Comparison of ENCODE assay signal across 14 cellular contexts in the genomic region with DNA sequence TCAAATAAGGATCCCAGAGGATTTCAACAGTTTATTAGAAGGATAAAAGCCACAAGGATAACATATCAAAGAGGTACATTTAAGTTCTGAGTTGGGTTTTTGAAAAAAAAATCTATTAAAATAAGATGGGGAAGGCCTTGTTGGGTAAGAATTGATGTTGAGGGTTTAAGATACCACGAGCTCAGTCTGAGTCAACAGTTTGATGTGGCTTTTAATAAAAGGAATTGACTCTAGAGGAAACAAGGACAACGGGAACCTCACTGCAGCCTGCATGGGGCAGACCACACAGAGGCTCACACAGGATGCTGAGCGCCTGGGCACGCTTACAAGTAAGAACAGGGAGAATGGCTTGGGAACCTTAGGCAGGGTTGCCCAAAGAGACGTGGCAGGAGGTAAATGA.
A peak's percentile ranks its signal among the peaks of the same experiment; 100 is the strongest.
DNase-seq lines count a peak whose midpoint lies in the region; ATAC-seq and TF ChIP-seq lines count a peak whose summit lies in the region.
"Had no signal": no experiment of that assay in that cellular context is flagged by ENCODE, and none has a peak within 500 bp of the region (broad histone marks: within the 10 kb centered on the region; RNA-seq: fewer than 3 reads in every experiment).

No MANE protein-coding gene starts in this region.

- H4K20me1 ChIP-seq in PC-3 (ENCODE audit: low read length) = no peaks in the 10 kb centered on the region

- ATAC-seq in activated naive CD4-positive, alpha-beta T cell treated with anti-CD3 and anti-CD28 coated beads, Interleukin-2, amount 50 U/mL, for 72 hours = peak; percentile 83 to 85
- ATAC-seq in PC-3 (peak; percentile 42), upper lobe of right lung (peak; percentile 64), GM21515 (IDR thresholded peaks at IDR 0.05; ENCODE audit: unreplicated experiment) (no peak)
- ATAC-seq in activated naive CD8-positive, alpha-beta T cell treated with anti-CD3 and anti-CD28 coated beads, Interleukin-2, amount 10 ng/mL, durations not matched to agents 7 days and 5 days (ENCODE audit: low read depth) = peak; percentile 83
- ATAC-seq: left colon had no signal

- H2AFZ ChIP-seq in PC-3 (ENCODE audit: low read length) = no peak overlapping the region

- peak overlapping the region in 1 of 2 donors; percentile 67 for H3K27ac Mint-ChIP-seq in activated naive CD4-positive, alpha-beta T cell treated with anti-CD3 and anti-CD28 coated beads, Interleukin-2, amount 50 U/mL, for 72 hours
- H3K27ac Mint-ChIP-seq in activated naive CD8-positive, alpha-beta T cell treated with anti-CD3 and anti-CD28 coated beads, Interleukin-2, amount 10 ng/mL, durations not matched to agents 7 days and 5 days = peak overlapping the region; percentile 31
- H3K27ac Mint-ChIP-seq in CD8-positive, alpha-beta memory T cell = peak overlapping the region in 1 of 8 donors; percentile 3

- no peak overlapping the region for H3K9ac ChIP-seq in PC-3 (ENCODE audit: low read length)

- POLR2A ChIA-PET in PC-3 (lab: Charles Lee; ENCODE audit: unreplicated experiment) = no interaction called here
- POLR2A ChIA-PET in activated naive CD8-positive, alpha-beta T cell treated with anti-CD3 and anti-CD28 coated beads, Interleukin-2, amount 10 ng/mL, durations not matched to agents 7 days and 5 days (lab: Charles Lee) = interaction anchor here (0.9 kb wide), 1 partner anchor 323 kb away, joined by 3 read pairs; no protein-coding TSS in a partner anchor
- POLR2A ChIA-PET in CD8-positive, alpha-beta memory T cell (lab: Charles Lee) = no interaction called here

- peak overlapping the region; percentile 31 for H3K4me3 Mint-ChIP-seq in activated naive CD8-positive, alpha-beta T cell treated with anti-CD3 and anti-CD28 coated beads, Interleukin-2, amount 10 ng/mL, durations not matched to agents 7 days and 5 days
- no peak overlapping the region for H3K4me3 Mint-ChIP-seq in CD8-positive, alpha-beta memory T cell

- H3F3A ChIP-seq in PC-3 (ENCODE audit: low read length, unreplicated experiment) = no peaks in the 10 kb centered on the region

- H3K36me3 ChIP-seq in PC-3 (ENCODE audit: low read depth, low read length) (peaks cover 5% of the 10 kb centered on the region; the same call in 1 of the 2 replicates), upper lobe of right lung (no peaks in the 10 kb centered on the region)
- no peaks in the 10 kb centered on the region for H3K36me3 ChIP-seq in CD8-positive, alpha-beta memory T cell (ENCODE audit: insufficient read depth, low read length)
- H3K36me3 ChIP-seq: brain microvascular endothelial cell, ovary had no signal

- peak in 1 of 2 donors; percentile 20 for DNase-seq in activated naive CD4-positive, alpha-beta T cell treated with anti-CD3 and anti-CD28 coated beads, Interleukin-2, amount 50 U/mL, for 72 hours (ENCODE audit: low spot score in 2 of 2)
- no peak for DNase-seq in activated naive CD4-positive, alpha-beta T cell treated with Interleukin-2 at 50 U/mL for 16 hours
- DNase-seq in PC-3 (peak; percentile 33), upper lobe of right lung (no peak), DMS 273 (lab: John Stamatoyannopoulos, UW; ENCODE audit: unreplicated experiment) (no peak)
- DNase-seq in activated naive CD8-positive, alpha-beta T cell treated with anti-CD3 and anti-CD28 coated beads, Interleukin-2, amount 10 ng/mL, durations not matched to agents 7 days and 5 days = peak; percentile 44
- no peak for DNase-seq in CD8-positive, alpha-beta memory T cell
- DNase-seq: DMS79, left colon, ovary, SHP77 had no signal

- H3K27me3 ChIP-seq in PC-3 (ENCODE audit: low read length) (no peaks in the 10 kb centered on the region), upper lobe of right lung (no peaks in the 10 kb centered on the region)
- H3K27me3 ChIP-seq in CD8-positive, alpha-beta memory T cell (ENCODE audit: insufficient read depth, low read length, poor library complexity, severe bottlenecking) = no peaks in the 10 kb centered on the region
- H3K27me3 ChIP-seq: brain microvascular endothelial cell, ovary had no signal

- no peaks in the 10 kb centered on the region for H3K79me2 ChIP-seq in PC-3 (ENCODE audit: low read length)

- CTCF ChIA-PET in PC-3 (lab: Charles Lee) = interaction anchor here (0.9 kb wide), 1 partner anchor 111 kb away, joined by 6 read pairs; no protein-coding TSS in a partner anchor
- CTCF ChIA-PET in CD8-positive, alpha-beta memory T cell (lab: Charles Lee) = no interaction called here

- peaks cover 15 to 65% of the 10 kb centered on the region in 2 donors for H3K36me3 Mint-ChIP-seq in activated naive CD4-positive, alpha-beta T cell treated with anti-CD3 and anti-CD28 coated beads, Interleukin-2, amount 50 U/mL, for 72 hours
- peaks cover 38% of the 10 kb centered on the region for H3K36me3 Mint-ChIP-seq in activated naive CD8-positive, alpha-beta T cell treated with anti-CD3 and anti-CD28 coated beads, Interleukin-2, amount 10 ng/mL, durations not matched to agents 7 days and 5 days
- H3K36me3 Mint-ChIP-seq in CD8-positive, alpha-beta memory T cell = peaks cover 1 to 18% (median 10%) of the 10 kb centered on the region in 3 donors

- intact Hi-C loops in PC-3 (cut with micrococcal nuclease) (no loop called here), upper lobe of right lung (cut with DNase I) (no loop called here)

- H3K27ac ChIP-seq in PC-3 (ENCODE audit: low read length) (peak overlapping the region; percentile 45), upper lobe of right lung (no peak overlapping the region)
- no peak overlapping the region for H3K27ac ChIP-seq in CD8-positive, alpha-beta memory T cell (ENCODE audit: low read depth, low read length)
- H3K27ac ChIP-seq: brain microvascular endothelial cell, ovary, skin epidermis had no signal

- H3K27me3 Mint-ChIP-seq in activated naive CD8-positive, alpha-beta T cell treated with anti-CD3 and anti-CD28 coated beads, Interleukin-2, amount 10 ng/mL, durations not matched to agents 7 days and 5 days = no peaks in the 10 kb centered on the region
- H3K27me3 Mint-ChIP-seq in CD8-positive, alpha-beta memory T cell = no peaks in the 10 kb centered on the region

- no peak overlapping the region for H3K4me3 ChIP-seq in PC-3 (ENCODE audit: low read length)
- no peak overlapping the region for H3K4me3 ChIP-seq in upper lobe of right lung
- no peak overlapping the region for H3K4me3 ChIP-seq in CD8-positive, alpha-beta memory T cell (ENCODE audit: low read length)
- H3K4me3 ChIP-seq: ovary, skin epidermis had no signal

- no peaks in the 10 kb centered on the region for H3K9me2 ChIP-seq in PC-3 (replicated peaks; ENCODE audit: low read length)

- H3K4me1 Mint-ChIP-seq in activated naive CD8-positive, alpha-beta T cell treated with anti-CD3 and anti-CD28 coated beads, Interleukin-2, amount 10 ng/mL, durations not matched to agents 7 days and 5 days = peaks cover 23% of the 10 kb centered on the region
- peaks cover 2 to 24% (median 7%) of the 10 kb centered on the region in 3 donors for H3K4me1 Mint-ChIP-seq in CD8-positive, alpha-beta memory T cell

- BruUV-seq in PC-3 (replicated peaks; lab: Mats Ljungman, UMichigan) = no TSS peak

- peaks cover 9 to 16% of the 10 kb centered on the region in 2 donors for H3K9me3 Mint-ChIP-seq in activated naive CD4-positive, alpha-beta T cell treated with anti-CD3 and anti-CD28 coated beads, Interleukin-2, amount 50 U/mL, for 72 hours
- H3K9me3 Mint-ChIP-seq in activated naive CD8-positive, alpha-beta T cell treated with anti-CD3 and anti-CD28 coated beads, Interleukin-2, amount 10 ng/mL, durations not matched to agents 7 days and 5 days = peaks cover 12% of the 10 kb centered on the region
- H3K9me3 Mint-ChIP-seq in CD8-positive, alpha-beta memory T cell = peaks cover 6 to 13% (median 8%) of the 10 kb centered on the region in 5 donors

- H3K4me2 ChIP-seq in PC-3 (ENCODE audit: low read length) = peak overlapping the region; percentile 29

- TF ChIP-seq CTCF in PC-3 (conservative IDR thresholded peaks at IDR 0.05; ENCODE audit: low read depth, low read length) (no peak), upper lobe of right lung (IDR thresholded peaks at IDR 0.05) (no peak)

- H3K4me1 ChIP-seq in PC-3 (ENCODE audit: insufficient read depth, low read length) (peaks cover 18% of the 10 kb centered on the region), upper lobe of right lung (no peaks in the 10 kb centered on the region)
- no peaks in the 10 kb centered on the region for H3K4me1 ChIP-seq in CD8-positive, alpha-beta memory T cell (ENCODE audit: insufficient read depth, low read length)

- H3K9me3 ChIP-seq in PC-3 (ENCODE audit: low read length) (no peaks in the 10 kb centered on the region), upper lobe of right lung (no peaks in the 10 kb centered on the region)
- no peaks in the 10 kb centered on the region for H3K9me3 ChIP-seq in CD8-positive, alpha-beta memory T cell (ENCODE audit: low read length)
- H3K9me3 ChIP-seq: ovary had no signal

Comparison
In these comparisons a context has a peak if more than half of its experiments do, and no peak if none do; other contexts are left out.
1. DNase-seq: peak in PC-3 (single experiment) and activated naive CD8-positive, alpha-beta T cell treated with anti-CD3 and anti-CD28 coated beads, Interleukin-2, amount 10 ng/mL, durations not matched to agents 7 days and 5 days (single experiment); none in activated naive CD4-positive, alpha-beta T cell treated with Interleukin-2 at 50 U/mL for 16 hours (single experiment), upper lobe of right lung (single experiment), CD8-positive, alpha-beta memory T cell (0 of 5) and DMS 273 (single experiment).